Comparison of ENCODE assay signal across 8 cellular contexts in genomic region chr7:74203157-74203556, GRCh38. TPM values are rescaled to one million over a fixed set of nuclear protein-coding genes. Genes with fewer than 3 reads are reported as not detected.
DNase-seq lines count a peak whose midpoint lies in the region; ATAC-seq and TF ChIP-seq lines count a peak whose summit lies in the region.

No MANE protein-coding gene starts in this region.

- WGBS in testis, 2 donors: 55 to 59% methylated on average over 10 of the region's 10 CpGs

- TF ChIP-seq CTCF in HFF-Myc (IDR thresholded peaks at IDR 0.05; ENCODE audit: low read depth, low read length, missing control alignments): peak; percentile 61
- TF ChIP-seq CTCF in testis (IDR thresholded peaks at IDR 0.05): peak; percentile 19 to 70 (median 58)

- peak overlapping the region in 5 of 11 experiments; percentile 14 to 43 (median 34); a peak in 3 of 22 replicates for H3K9ac ChIP-seq in BLaER1 treated with 17β-estradiol and CSF1 and Interleukin-3, amounts not matched to agents 10 nM and 100 nM

- peaks cover 13% of the 10 kb centered on the region for H3K4me1 Mint-ChIP-seq in T-helper 17 cell

- H3K27me3 ChIP-seq in BLaER1 treated with 17β-estradiol and CSF1 and Interleukin-3, amounts not matched to agents 10 nM and 100 nM: no peaks in the 10 kb centered on the region
- H3K27me3 ChIP-seq in testis: no peaks in the 10 kb centered on the region

- no peaks in the 10 kb centered on the region for H3K27me3 Mint-ChIP-seq in T-helper 17 cell

- H3K27ac Mint-ChIP-seq in T-helper 17 cell: peak overlapping the region; percentile 19

- ATAC-seq in T-helper 17 cell: no peak
- no peak for ATAC-seq in stimulated activated naive CD8-positive, alpha-beta T cell treated with anti-CD3 and anti-CD28 coated beads, Interleukin-15, Interleukin-2, amounts not matched to agents 100 U/mL and 50 U/mL, for 24 hours

- peak overlapping the region in 4 of 11 experiments; percentile 23 to 54 (median 28); a peak in 5 of 22 replicates for H3K27ac ChIP-seq in BLaER1 treated with 17β-estradiol and CSF1 and Interleukin-3, amounts not matched to agents 10 nM and 100 nM
- H3K27ac ChIP-seq in testis: no peak overlapping the region

- H3K4me3 ChIP-seq in BLaER1 treated with 17β-estradiol and CSF1 and Interleukin-3, amounts not matched to agents 10 nM and 100 nM: no peak overlapping the region
- H3K4me3 ChIP-seq in HFF-Myc (replicated peaks; ENCODE audit: low read depth, low read length): no peak overlapping the region
- no peak overlapping the region for H3K4me3 ChIP-seq in testis

- peaks cover 39 to 55% (median 49%) of the 10 kb centered on the region in 10 experiments for H3K4me1 ChIP-seq in BLaER1 treated with 17β-estradiol and CSF1 and Interleukin-3, amounts not matched to agents 10 nM and 100 nM
- no peaks in the 10 kb centered on the region for H3K4me1 ChIP-seq in testis

- TF ChIP-seq POLR2A in testis (IDR thresholded peaks at IDR 0.05): no peak

- no peak for DNase-seq in HFF-Myc (ENCODE audit: extremely low read depth, low read depth)
- DNase-seq in T-helper 17 cell: no peak
- peak; percentile 75 for DNase-seq in glomerular visceral epithelial cell (ENCODE audit: extremely low spot score)
- peak; percentile 53 for DNase-seq in testis
- DNase-seq in stimulated activated naive CD8-positive, alpha-beta T cell treated with anti-CD3 and anti-CD28 coated beads, Interleukin-15, Interleukin-2, amounts not matched to agents 100 U/mL and 50 U/mL, for 24 hours: no peak
- DNase-seq in NCI-H146 treated with DMSO at 0.1 percent for 48 hours (lab: John Stamatoyannopoulos, UW; ENCODE audit: unreplicated experiment): no peak
- DNase-seq in activated CD4-positive, CD25-positive, alpha-beta regulatory T cell treated with anti-CD3 and anti-CD28 coated beads, Interleukin-2, amount 50 U/mL, for 72 hours: no peak

- H4K20me1 ChIP-seq in BLaER1 treated with 17β-estradiol and CSF1 and Interleukin-3, amounts not matched to agents 10 nM and 100 nM: peaks cover 0 to 32% (median 11%) of the 10 kb centered on the region in 11 experiments; a peak in 13 of 22 replicates

- peaks cover 6 to 10% (median 8%) of the 10 kb centered on the region in 11 experiments; a peak in 17 of 22 replicates for H3K36me3 ChIP-seq in BLaER1 treated with 17β-estradiol and CSF1 and Interleukin-3, amounts not matched to agents 10 nM and 100 nM
- no peaks in the 10 kb centered on the region for H3K36me3 ChIP-seq in testis (ENCODE audit: low read depth, missing control alignments)

- H3K4me3 Mint-ChIP-seq in T-helper 17 cell: no peak overlapping the region

- H3K9me3 ChIP-seq in BLaER1 treated with 17β-estradiol and CSF1 and Interleukin-3, amounts not matched to agents 10 nM and 100 nM (replicated peaks in 1 of 11): no peaks in the 10 kb centered on the region
- no peaks in the 10 kb centered on the region for H3K9me3 ChIP-seq in T-helper 17 cell (ENCODE audit: control insufficient read depth, low read length, poor library complexity, severe bottlenecking)
- H3K9me3 ChIP-seq in testis: no peaks in the 10 kb centered on the region

- intact Hi-C loops in testis (cut with DNase I; ENCODE audit: low total_unique reads): loop anchor here (10.0 kb wide), 1 partner anchor 338 kb away; the partner anchor contains the start of gene TMEM270

- no peaks in the 10 kb centered on the region for H3K36me3 Mint-ChIP-seq in T-helper 17 cell (ENCODE audit: low read depth)

- peak overlapping the region; percentile 56 to 91 (median 69) for H3K4me2 ChIP-seq in BLaER1 treated with 17β-estradiol and CSF1 and Interleukin-3, amounts not matched to agents 10 nM and 100 nM

RNA-seq across cellular contexts. Expression of gene LAT2, which starts 6.6 kb away (rescaled TPM):
- total RNA-seq in T-helper 17 cell (1 to 10 TPM; 2.2 to 8.6 TPM), testis (1 to 10 TPM; 2.4 to 4.3 TPM)
- polyA plus RNA-seq in testis (ENCODE audit: insufficient read depth, low read depth, low replicate concordance): 5.1 TPM

RNA-seq across cellular contexts. Expression of gene EIF4H, which starts 29.0 kb away (rescaled TPM):
- total RNA-seq in T-helper 17 cell (100 to 1,000 TPM; 242 to 255 TPM), testis (100 to 1,000 TPM; 142 to 157 TPM)
- polyA plus RNA-seq in testis (ENCODE audit: insufficient read depth, low read depth, low replicate concordance): 217 TPM

RNA-seq across cellular contexts. Expression of gene RFC2, which starts 51.0 kb away (rescaled TPM):
- total RNA-seq in T-helper 17 cell: 10 to 100 TPM in 1 of 2 donors, 1 to 10 TPM in 1; 9.5 to 12.4 TPM
- 10 to 100 TPM; 10.8 to 15.2 TPM for total RNA-seq in testis
- polyA plus RNA-seq in testis (ENCODE audit: insufficient read depth, low read depth, low replicate concordance): 29.2 TPM

Comparison
In these comparisons a context has a peak if more than half of its experiments do, and no peak if none do; other contexts are left out.
1. DNase-seq: peak in glomerular visceral epithelial cell (single experiment) and testis (single experiment); none in HFF-Myc (single experiment), T-helper 17 cell (0 of 3), stimulated activated naive CD8-positive, alpha-beta T cell treated with anti-CD3 and anti-CD28 coated beads, Interleukin-15, Interleukin-2, amounts not matched to agents 100 U/mL and 50 U/mL, for 24 hours (single experiment), NCI-H146 treated with DMSO at 0.1 percent for 48 hours (single experiment) and activated CD4-positive, CD25-positive, alpha-beta regulatory T cell treated with anti-CD3 and anti-CD28 coated beads, Interleukin-2, amount 50 U/mL, for 72 hours (single experiment).